In the genomic region with DNA sequence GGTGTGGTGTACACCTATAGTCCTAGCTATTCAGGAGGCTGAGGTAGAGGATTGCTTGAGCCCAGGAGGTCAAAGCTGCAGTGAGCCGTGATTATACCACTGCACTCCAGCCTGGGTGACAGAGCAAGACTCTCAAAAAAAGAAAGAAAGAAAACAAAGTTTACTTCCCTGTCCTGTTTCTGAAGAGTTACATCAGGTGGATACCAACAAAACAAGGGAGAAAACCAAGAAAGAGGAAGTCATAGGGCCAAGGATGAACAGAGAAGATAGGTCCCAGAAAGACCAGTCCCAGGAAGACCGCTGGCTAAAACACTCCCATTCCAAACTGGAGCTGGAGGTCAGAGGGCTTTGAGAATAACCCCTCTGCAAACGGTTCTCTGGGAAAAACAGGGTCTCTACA, we compare ENCODE assay signal across 4 cellular contexts.
"Had no signal": no experiment of that assay in that cellular context is flagged by ENCODE, and none has a peak within 500 bp of the region (broad histone marks: within the 10 kb centered on the region; RNA-seq: fewer than 3 reads in every experiment).

No MANE protein-coding gene starts in this region.

- DNase-seq: GM23248, GOT3, H7, HFFc6 had no signal
